13 cellular contexts compared by ENCODE assay signal in the genomic region with DNA sequence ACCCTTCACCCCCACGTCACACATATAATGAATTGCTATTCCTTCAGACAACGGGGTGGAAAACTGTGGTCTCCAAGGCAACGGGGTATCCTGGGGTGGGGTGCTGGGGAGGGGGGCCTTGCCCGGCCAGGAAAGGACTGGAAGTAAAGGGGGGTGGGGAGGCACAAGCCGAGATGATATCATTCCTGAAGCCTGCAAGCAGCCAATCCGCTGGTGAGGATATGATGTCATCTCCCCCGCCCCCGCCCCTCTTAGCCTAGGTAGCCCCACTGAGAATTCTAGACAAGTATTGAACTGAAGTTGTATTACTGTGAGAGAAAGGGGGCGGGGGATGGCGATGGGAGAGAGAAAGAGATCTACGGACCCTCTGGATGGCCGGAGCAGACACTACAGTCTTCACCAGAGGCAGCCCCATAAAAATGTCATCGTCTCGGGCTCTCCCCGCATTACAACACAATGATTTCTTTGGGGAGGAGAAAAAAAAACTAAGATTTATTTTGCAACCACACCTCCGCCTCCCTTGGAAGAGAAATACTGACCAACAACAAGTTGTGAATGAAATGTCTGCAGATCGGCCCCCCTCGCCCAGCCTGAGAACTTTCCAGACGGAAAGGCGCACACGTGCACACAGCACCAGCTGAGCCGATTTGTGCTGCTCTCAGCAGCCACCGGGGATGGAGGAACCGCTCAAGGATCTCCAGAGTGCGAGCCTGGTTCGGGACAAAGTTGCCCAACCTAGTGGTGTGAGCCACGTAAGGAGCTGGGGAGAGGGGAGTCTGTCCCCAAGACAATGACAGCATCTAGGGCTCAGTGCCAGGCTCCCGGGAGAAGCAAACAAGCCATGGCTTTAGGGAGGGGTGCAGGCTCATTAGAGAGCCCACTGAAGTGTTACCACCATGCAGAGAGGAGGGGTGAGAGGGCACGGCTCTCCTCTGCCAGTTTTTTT.
DNase-seq lines count a peak whose midpoint lies in the region; ATAC-seq lines count a peak whose summit lies in the region.
"Had no signal": no experiment of that assay in that cellular context is flagged by ENCODE, and none has a peak within 500 bp of the region (broad histone marks: within the 10 kb centered on the region; RNA-seq: fewer than 3 reads in every experiment).

No MANE protein-coding gene starts in this region.

- H3K4me3 ChIP-seq in GM23248 (peak overlapping the region; percentile 55), skeletal muscle satellite cell (ENCODE audit: low read length) (no peak overlapping the region)
- H3K4me3 ChIP-seq: esophagus squamous epithelium had no signal

- H3K4me2 ChIP-seq in GM23248 (ENCODE audit: unreplicated experiment) (peak overlapping the region; percentile 79), skeletal muscle satellite cell (ENCODE audit: low read length) (peak overlapping the region; percentile 51)

- peak; percentile 65 for DNase-seq in GM23248
- peak in 54 of 61 donors; percentile 13 to 93 (median 53) for DNase-seq in caudate nucleus (lab: John Stamatoyannopoulos, UW)
- peak; percentile 89 for DNase-seq in kidney glomerular epithelial cell (lab: John Stamatoyannopoulos, UW)
- DNase-seq in OCI-M1 (lab: John Stamatoyannopoulos, UW), result no peak
- DNase-seq in NOMO-1 treated with DMSO at 0.1 percent for 48 hours (lab: John Stamatoyannopoulos, UW; ENCODE audit: unreplicated experiment), result no peak
- DNase-seq: activated CD4-positive, alpha-beta T cell treated with anti-CD3 and anti-CD28 coated beads, Interleukin-2, amount 50 U/mL, for 4 hours; activated naive CD8-positive, alpha-beta T cell treated with anti-CD3 and anti-CD28 coated beads, Interleukin-2, amount 10 ng/mL, durations not matched to agents 7 days and 5 days; esophagus squamous epithelium; stimulated activated naive CD8-positive, alpha-beta T cell treated with anti-CD3 and anti-CD28 coated beads, Interleukin-15, Interleukin-2, amounts not matched to agents 100 U/mL and 50 U/mL, for 24 hours had no signal

- in situ Hi-C loops in GM23248 (cut with MboI), result no loop called here

- H3K9me3 ChIP-seq in GM23248 (ENCODE audit: low read depth) (no peaks in the 10 kb centered on the region), skeletal muscle satellite cell (replicated peaks; ENCODE audit: low read length) (no peaks in the 10 kb centered on the region)
- H3K9me3 ChIP-seq: esophagus squamous epithelium had no signal

- H3K79me2 ChIP-seq in GM23248 (ENCODE audit: insufficient read depth), result no peaks in the 10 kb centered on the region

- ATAC-seq in HG03457 (IDR thresholded peaks at IDR 0.05; ENCODE audit: unreplicated experiment), result no peak
- no peak for ATAC-seq in GM18907 (IDR thresholded peaks at IDR 0.05; ENCODE audit: unreplicated experiment)
- ATAC-seq: SK-N-SH treated with all-trans-retinoic acid at 6 μM for 48 hours; stimulated activated naive CD8-positive, alpha-beta T cell treated with anti-CD3 and anti-CD28 coated beads, Interleukin-15, Interleukin-2, amounts not matched to agents 100 U/mL and 50 U/mL, for 24 hours had no signal

- peaks cover 39% of the 10 kb centered on the region for H3K4me1 ChIP-seq in GM23248 (ENCODE audit: insufficient read depth)
- H3K4me1 ChIP-seq in skeletal muscle satellite cell (ENCODE audit: control insufficient read depth, insufficient read depth, low read length), result peaks cover 35% of the 10 kb centered on the region

- no peaks in the 10 kb centered on the region for H3K9me2 ChIP-seq in GM23248 (ENCODE audit: insufficient read depth)

- H3K27ac ChIP-seq in GM23248, result no peak overlapping the region
- peak overlapping the region; percentile 77 for H3K27ac ChIP-seq in caudate nucleus (ENCODE audit: low read depth, low read length)
- H3K27ac ChIP-seq: esophagus squamous epithelium had no signal

- H2AFZ ChIP-seq in GM23248, result peak overlapping the region; percentile 37

- no peaks in the 10 kb centered on the region for H3K27me3 ChIP-seq in GM23248 (replicated peaks; ENCODE audit: insufficient read depth)
- no peaks in the 10 kb centered on the region for H3K27me3 ChIP-seq in skeletal muscle satellite cell (ENCODE audit: control insufficient read depth, insufficient read depth, low read length)

- no peaks in the 10 kb centered on the region for H3K36me3 ChIP-seq in GM23248 (ENCODE audit: low read depth)
- no peaks in the 10 kb centered on the region for H3K36me3 ChIP-seq in skeletal muscle satellite cell (ENCODE audit: insufficient read depth, low read length)
- H3K36me3 ChIP-seq: esophagus squamous epithelium had no signal

- H4K20me1 ChIP-seq in GM23248 (ENCODE audit: insufficient read depth), result no peaks in the 10 kb centered on the region

- WGBS in GM23248 (ENCODE audit: low coverage in 1 of 2, low lambda C conversion rate in 2 of 2, missing lambda C conversion rate in 2 of 2), 2 experiments, result 13 to 16% methylated on average over 24 to 29 of the region's 29 CpGs

- H3K9ac ChIP-seq in GM23248, result peak overlapping the region; percentile 24
- H3K9ac ChIP-seq in skeletal muscle satellite cell (ENCODE audit: low read depth, low read length), result no peak overlapping the region

- peaks cover 23% of the 10 kb centered on the region for H3F3A ChIP-seq in GM23248 (ENCODE audit: insufficient read depth)

Comparison
In these comparisons a context has a peak if more than half of its experiments do, and no peak if none do; other contexts are left out.
1. DNase-seq: peak in GM23248 (single experiment), caudate nucleus (54 of 61) and kidney glomerular epithelial cell (single experiment); none in OCI-M1 (single experiment) and NOMO-1 treated with DMSO at 0.1 percent for 48 hours (single experiment).